8 cellular contexts compared by ENCODE assay signal in the genomic region with DNA sequence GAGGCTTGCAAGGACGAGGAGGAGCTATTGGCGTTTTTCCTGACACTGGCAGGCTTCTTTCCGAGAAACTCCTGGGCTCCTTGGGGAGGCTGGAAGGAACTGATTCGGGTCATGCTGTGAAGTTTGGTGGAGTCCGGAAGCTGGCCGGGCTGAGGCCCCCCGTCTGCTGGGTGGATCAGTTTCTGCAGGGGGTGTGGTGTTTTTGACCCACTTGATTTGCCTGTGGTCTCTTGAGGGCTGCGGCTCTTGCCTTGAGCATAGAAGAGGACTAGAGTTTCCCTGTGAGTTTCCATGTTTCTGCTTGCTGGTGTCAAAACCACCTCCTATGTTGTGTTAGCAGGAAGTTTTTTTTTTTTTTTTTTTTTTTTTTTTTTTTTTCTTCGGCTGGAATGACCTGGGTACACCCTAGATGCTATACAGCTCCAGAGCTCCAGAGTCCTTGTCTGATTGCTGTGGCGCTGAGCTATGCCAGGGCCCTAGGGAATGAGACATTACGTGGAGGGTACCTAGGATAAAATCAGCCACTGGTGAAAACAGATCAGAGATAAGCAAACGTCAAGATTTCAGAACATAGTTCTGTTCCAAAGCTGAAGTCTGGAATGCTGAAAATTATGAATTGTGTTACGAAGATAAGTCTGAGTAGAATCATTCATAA. TPM values are rescaled to one million over a fixed set of nuclear protein-coding genes. Genes with fewer than 3 reads are reported as not detected.
DNase-seq lines count a peak whose midpoint lies in the region; ATAC-seq and TF ChIP-seq lines count a peak whose summit lies in the region.

No MANE protein-coding gene starts in this region.

- H3K9me3 ChIP-seq in Karpas-422 (ENCODE audit: low read length) (no peaks in the 10 kb centered on the region), adrenal gland (replicated peaks in 1 of 3) (no peaks in the 10 kb centered on the region), smooth muscle cell (replicated peaks; ENCODE audit: low read depth) (no peaks in the 10 kb centered on the region)

- intact Hi-C loops in adrenal gland (cut with DNase I) = no loop called here

- peak overlapping the region; percentile 84 for H3K4me2 ChIP-seq in Karpas-422 (ENCODE audit: low read depth, low read length, poor library complexity, severe bottlenecking)
- peak overlapping the region; percentile 98 for H3K4me2 ChIP-seq in smooth muscle cell

- H3K4me1 ChIP-seq in Karpas-422 (ENCODE audit: low read length) = peaks cover 63% of the 10 kb centered on the region
- peaks cover 12 to 34% of the 10 kb centered on the region in 2 donors for H3K4me1 ChIP-seq in adrenal gland (replicated peaks in 1 of 2)
- peaks cover 12% of the 10 kb centered on the region for H3K4me1 ChIP-seq in smooth muscle cell (ENCODE audit: low read depth)

- H4K20me1 ChIP-seq in Karpas-422 (ENCODE audit: insufficient read depth, low read depth, low read length) (peaks cover 4% of the 10 kb centered on the region; the same call in 1 of the 2 replicates), smooth muscle cell (ENCODE audit: low read depth) (peaks cover 18% of the 10 kb centered on the region)

- H3F3A ChIP-seq in smooth muscle cell (ENCODE audit: low read depth) = peaks cover 6% of the 10 kb centered on the region

- TF ChIP-seq CTCF in adrenal gland (IDR thresholded peaks at IDR 0.05) (no peak), smooth muscle cell (IDR thresholded peaks at IDR 0.05; ENCODE audit: borderline replicate concordance, insufficient read depth, poor library complexity, severe bottlenecking) (no peak)

- peak overlapping the region; percentile 98 for H3K4me3 ChIP-seq in Karpas-422 (ENCODE audit: low read length)
- H3K4me3 ChIP-seq in adrenal gland = peak overlapping the region; percentile 41 to 87 (median 71)
- peak overlapping the region; percentile 97 for H3K4me3 ChIP-seq in smooth muscle cell

- H3K27me3 ChIP-seq in Karpas-422 (ENCODE audit: low read length) = no peaks in the 10 kb centered on the region
- H3K27me3 ChIP-seq in adrenal gland = no peaks in the 10 kb centered on the region
- H3K27me3 ChIP-seq in smooth muscle cell (ENCODE audit: low read depth) = no peaks in the 10 kb centered on the region

- peak; percentile 62 for ATAC-seq in GM21423 (IDR thresholded peaks at IDR 0.05; ENCODE audit: unreplicated experiment)

- peaks cover 5% of the 10 kb centered on the region for H3K36me3 ChIP-seq in Karpas-422 (ENCODE audit: insufficient read depth, low read length)
- no peaks in the 10 kb centered on the region for H3K36me3 ChIP-seq in adrenal gland (replicated peaks in 1 of 2)
- no peaks in the 10 kb centered on the region for H3K36me3 ChIP-seq in smooth muscle cell (ENCODE audit: low read depth)

- H3K27ac ChIP-seq in Karpas-422 (ENCODE audit: low read length) (peak overlapping the region; percentile 89), adrenal gland (peak overlapping the region in 4 of 5 donors; percentile 90 to 98 (median 95)), smooth muscle cell (ENCODE audit: low read depth) (peak overlapping the region; percentile 95)

- 12 to 17% (median 15%) methylated on average over 10 to 13 of the region's 13 CpGs for WGBS in adrenal gland, 4 donors
- 26% methylated on average over 13 of the region's 13 CpGs for WGBS in smooth muscle cell (ENCODE audit: low lambda C conversion rate)

- H3K9ac ChIP-seq in Karpas-422 (ENCODE audit: low read length) = peak overlapping the region; percentile 98
- peak overlapping the region; percentile 98 for H3K9ac ChIP-seq in smooth muscle cell (ENCODE audit: low read depth)

- no peak for TF ChIP-seq POLR2A in adrenal gland (IDR thresholded peaks at IDR 0.05)

- 0 out of 2 replicates have a peak overlapping the region, but pooled peaks have one; percentile 31 for H2AFZ ChIP-seq in Karpas-422 (ENCODE audit: low read length)
- no peak overlapping the region for H2AFZ ChIP-seq in smooth muscle cell (ENCODE audit: low read depth)

- peaks cover 59% of the 10 kb centered on the region for H3K79me2 ChIP-seq in Karpas-422 (ENCODE audit: low read length)
- H3K79me2 ChIP-seq in smooth muscle cell (ENCODE audit: low read depth) = peaks cover 60% of the 10 kb centered on the region

- no peaks in the 10 kb centered on the region for H3K9me2 ChIP-seq in Karpas-422 (replicated peaks; ENCODE audit: insufficient read depth, low read length)

- DNase-seq in EH (ENCODE audit: low read depth) = peak; percentile 51
- DNase-seq in Karpas-422 = peak; percentile 94
- peak in 3 of 7 donors; percentile 51 to 70 (median 65) for DNase-seq in adrenal gland
- DNase-seq in hepatic stellate cell (ENCODE audit: low spot score) = peak; percentile 39
- no peak for DNase-seq in smooth muscle cell (lab: John Stamatoyannopoulos, UW; ENCODE audit: unreplicated experiment)
- DNase-seq in NCI-H1694 (lab: John Stamatoyannopoulos, UW) = no peak
- no peak for DNase-seq in COR-L47 (lab: John Stamatoyannopoulos, UW)

RNA-seq across cellular contexts. Expression of gene TBC1D22A, which starts 0.7 kb away (rescaled TPM):
- 27.7 and 39.2 TPM in 2 replicates for total RNA-seq in Karpas-422 (2014; rRNA removed; shearing (Covaris generic); ENCODE audit: low replicate concordance)
- 10 to 100 TPM; 18.8 to 44.2 (median 29.9) TPM for total RNA-seq in adrenal gland
- polyA plus RNA-seq in adrenal gland = 10 to 100 TPM; 11.5 to 17.4 (median 14.9) TPM
- total RNA-seq in smooth muscle cell = 7.2 and 12.5 TPM in 2 replicates
- 14.4 and 19.2 TPM in 2 replicates for polyA plus RNA-seq in smooth muscle cell

RNA-seq across cellular contexts. Expression of gene CERK, which starts 25.1 kb away (rescaled TPM):
- 53.8 and 79.0 TPM in 2 replicates for total RNA-seq in Karpas-422 (2014; rRNA removed; shearing (Covaris generic); ENCODE audit: low replicate concordance)
- 10 to 100 TPM; 34.0 to 92.1 (median 48.0) TPM for total RNA-seq in adrenal gland
- polyA plus RNA-seq in adrenal gland = 10 to 100 TPM; 18.6 to 24.3 (median 19.5) TPM
- 25.4 and 30.7 TPM in 2 replicates for total RNA-seq in smooth muscle cell
- 23.3 and 25.6 TPM in 2 replicates for polyA plus RNA-seq in smooth muscle cell

Comparison
In these comparisons a context has a peak if more than half of its experiments do, and no peak if none do; other contexts are left out.
1. DNase-seq: peak in EH (single experiment), Karpas-422 (single experiment) and hepatic stellate cell (single experiment); none in smooth muscle cell (single experiment), NCI-H1694 (single experiment) and COR-L47 (single experiment).
2. Peak in every context shown above with its lines, with median percentiles within 50 percentile points of each other: H3K27ac ChIP-seq and H3K4me3 ChIP-seq.